ENCODE assay signal across 1 cellular context in the genomic region with DNA sequence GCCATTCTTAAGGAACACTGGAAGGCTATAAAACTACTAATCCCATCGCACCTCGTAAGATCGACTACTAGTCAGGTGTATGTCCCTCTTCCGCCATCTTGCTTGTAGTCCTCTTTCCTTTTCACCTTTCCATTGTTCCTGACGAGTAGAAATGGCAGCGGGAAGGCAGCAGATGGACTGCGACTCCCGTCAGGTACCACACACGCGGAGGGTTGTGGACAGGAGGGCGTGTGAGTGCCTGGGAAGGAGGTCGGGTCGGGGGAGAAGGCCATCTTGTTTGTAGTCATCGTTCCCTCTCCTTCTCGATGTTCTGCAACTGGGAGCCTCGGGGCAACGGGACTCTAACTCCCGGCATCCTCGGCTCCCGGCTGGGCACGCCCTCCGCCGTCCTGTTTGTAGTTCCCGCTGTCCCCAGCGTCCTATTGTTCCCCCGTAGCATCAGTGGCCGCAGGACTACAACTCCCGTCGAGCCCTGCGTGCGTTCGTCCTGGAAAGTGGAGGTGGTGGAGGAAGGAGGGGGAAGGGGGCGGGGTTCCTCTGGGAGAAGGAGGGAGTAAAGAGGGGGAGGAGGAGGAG.
TF ChIP-seq lines count a peak whose summit lies in the region.

No MANE protein-coding gene starts in this region.

TF ChIP-seq in K562, 482 proteins besides CTCF, POLR2A, EP300 and RAD21 (continued from another document and continues in another):
- TF ChIP-seq, protein P1, sequence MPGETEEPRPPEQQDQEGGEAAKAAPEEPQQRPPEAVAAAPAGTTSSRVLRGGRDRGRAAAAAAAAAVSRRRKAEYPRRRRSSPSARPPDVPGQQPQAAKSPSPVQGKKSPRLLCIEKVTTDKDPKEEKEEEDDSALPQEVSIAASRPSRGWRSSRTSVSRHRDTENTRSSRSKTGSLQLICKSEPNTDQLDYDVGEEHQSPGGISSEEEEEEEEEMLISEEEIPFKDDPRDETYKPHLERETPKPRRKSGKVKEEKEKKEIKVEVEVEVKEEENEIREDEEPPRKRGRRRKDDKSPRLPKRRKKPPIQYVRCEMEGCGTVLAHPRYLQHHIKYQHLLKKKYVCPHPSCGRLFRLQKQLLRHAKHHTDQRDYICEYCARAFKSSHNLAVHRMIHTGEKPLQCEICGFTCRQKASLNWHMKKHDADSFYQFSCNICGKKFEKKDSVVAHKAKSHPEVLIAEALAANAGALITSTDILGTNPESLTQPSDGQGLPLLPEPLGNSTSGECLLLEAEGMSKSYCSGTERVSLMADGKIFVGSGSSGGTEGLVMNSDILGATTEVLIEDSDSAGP (CRISPR knock-in tag; IDR thresholded peaks at IDR 0.05), result peak; percentile 80; the same call in 1 of the 2 replicates
- TF ChIP-seq, protein P2, sequence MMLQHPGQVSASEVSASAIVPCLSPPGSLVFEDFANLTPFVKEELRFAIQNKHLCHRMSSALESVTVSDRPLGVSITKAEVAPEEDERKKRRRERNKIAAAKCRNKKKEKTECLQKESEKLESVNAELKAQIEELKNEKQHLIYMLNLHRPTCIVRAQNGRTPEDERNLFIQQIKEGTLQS (IDR thresholded peaks at IDR 0.05), result 0 out of 2 replicates have a peak, but pooled peaks have one; percentile 36
- TF ChIP-seq, protein P2 (CRISPR knock-in tag; conservative IDR thresholded peaks at IDR 0.05), result no peak
- TF ChIP-seq SOX6 (IDR thresholded peaks at IDR 0.05) (peak; percentile 93), DNMT1 (IDR thresholded peaks at IDR 0.05) (no peak), ZNF143 (CRISPR knock-in tag; IDR thresholded peaks at IDR 0.05) (peak; percentile 77), RUNX1 (IDR thresholded peaks at IDR 0.05; ENCODE audit: low read depth) (no peak), MYBL2 (IDR thresholded peaks at IDR 0.05; ENCODE audit: low read depth) (no peak), MYBL2 (CRISPR knock-in tag; IDR thresholded peaks at IDR 0.05; ENCODE audit: borderline replicate concordance) (no peak), MXI1 (IDR thresholded peaks at IDR 0.05; ENCODE audit: low read depth, low read length) (no peak), CCAR2 (IDR thresholded peaks at IDR 0.05; ENCODE audit: low read depth, low read length) (no peak), MCM7 (IDR thresholded peaks at IDR 0.05) (no peak), MAFK (IDR thresholded peaks at IDR 0.05; ENCODE audit: low read length) (no peak), TEAD1 (CRISPR knock-in tag; IDR thresholded peaks at IDR 0.05) (peak in 1 of 2 experiments; percentile 90; a peak in 3 of 4 replicates), NONO (IDR thresholded peaks at IDR 0.05; ENCODE audit: low read depth in 2 of 2, low read length in 1 of 2) (no peak; a peak in 1 of 4 replicates), BCL6 (CRISPR knock-in tag; IDR thresholded peaks at IDR 0.05) (peak; percentile 80; the same call in 1 of the 2 replicates), STAT5B (CRISPR knock-in tag; IDR thresholded peaks at IDR 0.05) (no peak), SMC3 (conservative IDR thresholded peaks at IDR 0.05; ENCODE audit: insufficient read depth, low read depth, low read length) (no peak), SREBF1 (IDR thresholded peaks at IDR 0.05; ENCODE audit: borderline replicate concordance, low read depth, low read length) (0 out of 2 replicates have a peak, but pooled peaks have one; percentile 26), ZFPM2 (CRISPR knock-in tag; IDR thresholded peaks at IDR 0.05) (no peak), NFIX (CRISPR knock-in tag; IDR thresholded peaks at IDR 0.05; ENCODE audit: low read depth) (no peak), YY1 (IDR thresholded peaks at IDR 0.05; ENCODE audit: borderline replicate concordance in 1 of 3, control insufficient read depth in 1 of 3, extremely low read depth in 1 of 3, insufficient read depth in 3 of 3, insufficient read length in 1 of 3, insufficient replicate concordance in 2 of 3, low read depth in 1 of 3, low read length in 2 of 3) (peak; percentile 83 to 97 (median 95)), ZNF3 (CRISPR knock-in tag; IDR thresholded peaks at IDR 0.05) (no peak), ADNP (tag; IDR thresholded peaks at IDR 0.05) (no peak), CC2D1A (IDR thresholded peaks at IDR 0.05) (no peak), GABPB1 (CRISPR knock-in tag; IDR thresholded peaks at IDR 0.05) (no peak), STAG1 (CRISPR knock-in tag; IDR thresholded peaks at IDR 0.05; ENCODE audit: borderline replicate concordance) (no peak), PRPF4 (IDR thresholded peaks at IDR 0.05; ENCODE audit: insufficient read depth, low read depth, low read length, poor library complexity, severe bottlenecking) (no peak), ZNF24 (IDR thresholded peaks at IDR 0.05) (no peak), GTF2E2 (tag; IDR thresholded peaks at IDR 0.05) (no peak), CBFB (CRISPR knock-in tag; IDR thresholded peaks at IDR 0.05) (no peak), MEF2A (IDR thresholded peaks at IDR 0.05; ENCODE audit: control insufficient read depth, low read depth, low read length) (no peak), NUFIP1 (IDR thresholded peaks at IDR 0.05; ENCODE audit: partially characterized antibody) (no peak), ETV6 (IDR thresholded peaks at IDR 0.05; ENCODE audit: borderline replicate concordance in 1 of 2, low read depth in 2 of 2, low read length in 1 of 2) (no peak), ETV6 (CRISPR knock-in tag; IDR thresholded peaks at IDR 0.05; ENCODE audit: borderline replicate concordance) (no peak), ETS2 (tag; IDR thresholded peaks at IDR 0.05; ENCODE audit: borderline replicate concordance, poor library complexity, severe bottlenecking) (no peak), ZFP1 (CRISPR knock-in tag; IDR thresholded peaks at IDR 0.05) (no peak), POLR3G (IDR thresholded peaks at IDR 0.05; ENCODE audit: extremely low read depth, insufficient read length, insufficient replicate concordance) (no peak)
- TF ChIP-seq, protein P3, sequence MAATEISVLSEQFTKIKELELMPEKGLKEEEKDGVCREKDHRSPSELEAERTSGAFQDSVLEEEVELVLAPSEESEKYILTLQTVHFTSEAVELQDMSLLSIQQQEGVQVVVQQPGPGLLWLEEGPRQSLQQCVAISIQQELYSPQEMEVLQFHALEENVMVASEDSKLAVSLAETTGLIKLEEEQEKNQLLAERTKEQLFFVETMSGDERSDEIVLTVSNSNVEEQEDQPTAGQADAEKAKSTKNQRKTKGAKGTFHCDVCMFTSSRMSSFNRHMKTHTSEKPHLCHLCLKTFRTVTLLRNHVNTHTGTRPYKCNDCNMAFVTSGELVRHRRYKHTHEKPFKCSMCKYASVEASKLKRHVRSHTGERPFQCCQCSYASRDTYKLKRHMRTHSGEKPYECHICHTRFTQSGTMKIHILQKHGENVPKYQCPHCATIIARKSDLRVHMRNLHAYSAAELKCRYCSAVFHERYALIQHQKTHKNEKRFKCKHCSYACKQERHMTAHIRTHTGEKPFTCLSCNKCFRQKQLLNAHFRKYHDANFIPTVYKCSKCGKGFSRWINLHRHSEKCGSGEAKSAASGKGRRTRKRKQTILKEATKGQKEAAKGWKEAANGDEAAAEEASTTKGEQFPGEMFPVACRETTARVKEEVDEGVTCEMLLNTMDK (IDR thresholded peaks at IDR 0.05; ENCODE audit: borderline replicate concordance, insufficient read depth, low read depth, low read length, poor library complexity, severe bottlenecking), result no peak
- TF ChIP-seq, protein P4, sequence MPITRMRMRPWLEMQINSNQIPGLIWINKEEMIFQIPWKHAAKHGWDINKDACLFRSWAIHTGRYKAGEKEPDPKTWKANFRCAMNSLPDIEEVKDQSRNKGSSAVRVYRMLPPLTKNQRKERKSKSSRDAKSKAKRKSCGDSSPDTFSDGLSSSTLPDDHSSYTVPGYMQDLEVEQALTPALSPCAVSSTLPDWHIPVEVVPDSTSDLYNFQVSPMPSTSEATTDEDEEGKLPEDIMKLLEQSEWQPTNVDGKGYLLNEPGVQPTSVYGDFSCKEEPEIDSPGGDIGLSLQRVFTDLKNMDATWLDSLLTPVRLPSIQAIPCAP (CRISPR knock-in tag; IDR thresholded peaks at IDR 0.05; ENCODE audit: borderline replicate concordance), result no peak
- TF ChIP-seq, protein P5, sequence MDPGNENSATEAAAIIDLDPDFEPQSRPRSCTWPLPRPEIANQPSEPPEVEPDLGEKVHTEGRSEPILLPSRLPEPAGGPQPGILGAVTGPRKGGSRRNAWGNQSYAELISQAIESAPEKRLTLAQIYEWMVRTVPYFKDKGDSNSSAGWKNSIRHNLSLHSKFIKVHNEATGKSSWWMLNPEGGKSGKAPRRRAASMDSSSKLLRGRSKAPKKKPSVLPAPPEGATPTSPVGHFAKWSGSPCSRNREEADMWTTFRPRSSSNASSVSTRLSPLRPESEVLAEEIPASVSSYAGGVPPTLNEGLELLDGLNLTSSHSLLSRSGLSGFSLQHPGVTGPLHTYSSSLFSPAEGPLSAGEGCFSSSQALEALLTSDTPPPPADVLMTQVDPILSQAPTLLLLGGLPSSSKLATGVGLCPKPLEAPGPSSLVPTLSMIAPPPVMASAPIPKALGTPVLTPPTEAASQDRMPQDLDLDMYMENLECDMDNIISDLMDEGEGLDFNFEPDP (CRISPR knock-in tag; IDR thresholded peaks at IDR 0.05), result no peak
- TF ChIP-seq, protein P6, sequence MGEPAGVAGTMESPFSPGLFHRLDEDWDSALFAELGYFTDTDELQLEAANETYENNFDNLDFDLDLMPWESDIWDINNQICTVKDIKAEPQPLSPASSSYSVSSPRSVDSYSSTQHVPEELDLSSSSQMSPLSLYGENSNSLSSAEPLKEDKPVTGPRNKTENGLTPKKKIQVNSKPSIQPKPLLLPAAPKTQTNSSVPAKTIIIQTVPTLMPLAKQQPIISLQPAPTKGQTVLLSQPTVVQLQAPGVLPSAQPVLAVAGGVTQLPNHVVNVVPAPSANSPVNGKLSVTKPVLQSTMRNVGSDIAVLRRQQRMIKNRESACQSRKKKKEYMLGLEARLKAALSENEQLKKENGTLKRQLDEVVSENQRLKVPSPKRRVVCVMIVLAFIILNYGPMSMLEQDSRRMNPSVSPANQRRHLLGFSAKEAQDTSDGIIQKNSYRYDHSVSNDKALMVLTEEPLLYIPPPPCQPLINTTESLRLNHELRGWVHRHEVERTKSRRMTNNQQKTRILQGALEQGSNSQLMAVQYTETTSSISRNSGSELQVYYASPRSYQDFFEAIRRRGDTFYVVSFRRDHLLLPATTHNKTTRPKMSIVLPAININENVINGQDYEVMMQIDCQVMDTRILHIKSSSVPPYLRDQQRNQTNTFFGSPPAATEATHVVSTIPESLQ (CRISPR knock-in tag; IDR thresholded peaks at IDR 0.05), result no peak
- TF ChIP-seq, protein P7, sequence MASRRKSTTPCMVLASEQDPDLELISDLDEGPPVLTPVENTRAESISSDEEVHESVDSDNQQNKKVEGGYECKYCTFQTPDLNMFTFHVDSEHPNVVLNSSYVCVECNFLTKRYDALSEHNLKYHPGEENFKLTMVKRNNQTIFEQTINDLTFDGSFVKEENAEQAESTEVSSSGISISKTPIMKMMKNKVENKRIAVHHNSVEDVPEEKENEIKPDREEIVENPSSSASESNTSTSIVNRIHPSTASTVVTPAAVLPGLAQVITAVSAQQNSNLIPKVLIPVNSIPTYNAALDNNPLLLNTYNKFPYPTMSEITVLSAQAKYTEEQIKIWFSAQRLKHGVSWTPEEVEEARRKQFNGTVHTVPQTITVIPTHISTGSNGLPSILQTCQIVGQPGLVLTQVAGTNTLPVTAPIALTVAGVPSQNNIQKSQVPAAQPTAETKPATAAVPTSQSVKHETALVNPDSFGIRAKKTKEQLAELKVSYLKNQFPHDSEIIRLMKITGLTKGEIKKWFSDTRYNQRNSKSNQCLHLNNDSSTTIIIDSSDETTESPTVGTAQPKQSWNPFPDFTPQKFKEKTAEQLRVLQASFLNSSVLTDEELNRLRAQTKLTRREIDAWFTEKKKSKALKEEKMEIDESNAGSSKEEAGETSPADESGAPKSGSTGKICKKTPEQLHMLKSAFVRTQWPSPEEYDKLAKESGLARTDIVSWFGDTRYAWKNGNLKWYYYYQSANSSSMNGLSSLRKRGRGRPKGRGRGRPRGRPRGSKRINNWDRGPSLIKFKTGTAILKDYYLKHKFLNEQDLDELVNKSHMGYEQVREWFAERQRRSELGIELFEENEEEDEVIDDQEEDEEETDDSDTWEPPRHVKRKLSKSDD (conservative IDR thresholded peaks at IDR 0.05; ENCODE audit: low read length), result peak; percentile 59; the same call in 1 of the 2 replicates
- TF ChIP-seq, protein P8, sequence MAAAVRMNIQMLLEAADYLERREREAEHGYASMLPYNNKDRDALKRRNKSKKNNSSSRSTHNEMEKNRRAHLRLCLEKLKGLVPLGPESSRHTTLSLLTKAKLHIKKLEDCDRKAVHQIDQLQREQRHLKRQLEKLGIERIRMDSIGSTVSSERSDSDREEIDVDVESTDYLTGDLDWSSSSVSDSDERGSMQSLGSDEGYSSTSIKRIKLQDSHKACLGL (CRISPR knock-in tag; IDR thresholded peaks at IDR 0.05; ENCODE audit: borderline replicate concordance, poor library complexity, severe bottlenecking), result no peak
- TF ChIP-seq, protein P9, sequence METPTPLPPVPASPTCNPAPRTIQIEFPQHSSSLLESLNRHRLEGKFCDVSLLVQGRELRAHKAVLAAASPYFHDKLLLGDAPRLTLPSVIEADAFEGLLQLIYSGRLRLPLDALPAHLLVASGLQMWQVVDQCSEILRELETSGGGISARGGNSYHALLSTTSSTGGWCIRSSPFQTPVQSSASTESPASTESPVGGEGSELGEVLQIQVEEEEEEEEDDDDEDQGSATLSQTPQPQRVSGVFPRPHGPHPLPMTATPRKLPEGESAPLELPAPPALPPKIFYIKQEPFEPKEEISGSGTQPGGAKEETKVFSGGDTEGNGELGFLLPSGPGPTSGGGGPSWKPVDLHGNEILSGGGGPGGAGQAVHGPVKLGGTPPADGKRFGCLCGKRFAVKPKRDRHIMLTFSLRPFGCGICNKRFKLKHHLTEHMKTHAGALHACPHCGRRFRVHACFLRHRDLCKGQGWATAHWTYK (CRISPR knock-in tag; IDR thresholded peaks at IDR 0.05), result peak; percentile 80; the same call in 1 of the 2 replicates
- TF ChIP-seq, protein P10, sequence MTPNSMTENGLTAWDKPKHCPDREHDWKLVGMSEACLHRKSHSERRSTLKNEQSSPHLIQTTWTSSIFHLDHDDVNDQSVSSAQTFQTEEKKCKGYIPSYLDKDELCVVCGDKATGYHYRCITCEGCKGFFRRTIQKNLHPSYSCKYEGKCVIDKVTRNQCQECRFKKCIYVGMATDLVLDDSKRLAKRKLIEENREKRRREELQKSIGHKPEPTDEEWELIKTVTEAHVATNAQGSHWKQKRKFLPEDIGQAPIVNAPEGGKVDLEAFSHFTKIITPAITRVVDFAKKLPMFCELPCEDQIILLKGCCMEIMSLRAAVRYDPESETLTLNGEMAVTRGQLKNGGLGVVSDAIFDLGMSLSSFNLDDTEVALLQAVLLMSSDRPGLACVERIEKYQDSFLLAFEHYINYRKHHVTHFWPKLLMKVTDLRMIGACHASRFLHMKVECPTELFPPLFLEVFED (CRISPR knock-in tag; conservative IDR thresholded peaks at IDR 0.05), result 0 out of 2 replicates have a peak, but pooled peaks have one; percentile 35
- TF ChIP-seq, protein P11, sequence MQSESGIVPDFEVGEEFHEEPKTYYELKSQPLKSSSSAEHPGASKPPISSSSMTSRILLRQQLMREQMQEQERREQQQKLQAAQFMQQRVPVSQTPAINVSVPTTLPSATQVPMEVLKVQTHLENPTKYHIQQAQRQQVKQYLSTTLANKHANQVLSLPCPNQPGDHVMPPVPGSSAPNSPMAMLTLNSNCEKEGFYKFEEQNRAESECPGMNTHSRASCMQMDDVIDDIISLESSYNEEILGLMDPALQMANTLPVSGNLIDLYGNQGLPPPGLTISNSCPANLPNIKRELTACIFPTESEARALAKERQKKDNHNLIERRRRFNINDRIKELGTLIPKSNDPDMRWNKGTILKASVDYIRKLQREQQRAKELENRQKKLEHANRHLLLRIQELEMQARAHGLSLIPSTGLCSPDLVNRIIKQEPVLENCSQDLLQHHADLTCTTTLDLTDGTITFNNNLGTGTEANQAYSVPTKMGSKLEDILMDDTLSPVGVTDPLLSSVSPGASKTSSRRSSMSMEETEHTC (IDR thresholded peaks at IDR 0.05), result no peak
